21 cellular contexts compared by ENCODE assay signal in genomic region chr14:104434214-104435076, GRCh38.
A peak's percentile ranks its signal among the peaks of the same experiment; 100 is the strongest.
DNase-seq lines count a peak whose midpoint lies in the region; ATAC-seq and TF ChIP-seq lines count a peak whose summit lies in the region.
"Had no signal": no experiment of that assay in that cellular context is flagged by ENCODE, and none has a peak within 500 bp of the region (broad histone marks: within the 10 kb centered on the region; RNA-seq: fewer than 3 reads in every experiment).

No MANE protein-coding gene starts in this region.

- H2BK20ac ChIP-seq in H9 (ENCODE audit: low read depth, low read length, poor library complexity, severe bottlenecking): no peak overlapping the region

- H3K27me3 ChIP-seq in H9 (ENCODE audit: insufficient read depth, low read length): no peaks in the 10 kb centered on the region
- H3K27me3 ChIP-seq: transverse colon had no signal

- no peak overlapping the region for H4K5ac ChIP-seq in H9 (ENCODE audit: insufficient read length, low read depth, low read length)

- H2BK5ac ChIP-seq in H9 (ENCODE audit: insufficient read length, low read length): no peak overlapping the region

- no peaks in the 10 kb centered on the region for H3K9me3 Mint-ChIP-seq in activated naive CD8-positive, alpha-beta T cell treated with anti-CD3 and anti-CD28 coated beads, Interleukin-2, amount 10 ng/mL, durations not matched to agents 7 days and 5 days
- H3K9me3 Mint-ChIP-seq in activated naive CD8-positive, alpha-beta T cell treated with anti-CD3 and anti-CD28 coated beads for 36 hours: no peaks in the 10 kb centered on the region
- H3K9me3 Mint-ChIP-seq in H9 (no peaks in the 10 kb centered on the region), type B pancreatic cell (peaks cover 4% of the 10 kb centered on the region)
- H3K9me3 Mint-ChIP-seq: stimulated activated naive CD8-positive, alpha-beta T cell treated with anti-CD3 and anti-CD28 coated beads, Interleukin-15, Interleukin-2, amounts not matched to agents 100 ng/mL and 50 ng/mL, for 24 hours had no signal

- H2BK15ac ChIP-seq in H9 (ENCODE audit: low read depth, low read length): no peak overlapping the region

- no peaks in the 10 kb centered on the region for H3K4me1 Mint-ChIP-seq in activated naive CD8-positive, alpha-beta T cell treated with anti-CD3 and anti-CD28 coated beads, Interleukin-2, amount 10 ng/mL, durations not matched to agents 7 days and 5 days
- H3K4me1 Mint-ChIP-seq in activated naive CD8-positive, alpha-beta T cell treated with anti-CD3 and anti-CD28 coated beads for 36 hours: no peaks in the 10 kb centered on the region
- H3K4me1 Mint-ChIP-seq in H9 (peaks cover 6 to 11% of the 10 kb centered on the region in 2 experiments; a peak in 3 of 4 replicates), type B pancreatic cell (ENCODE audit: unreplicated experiment) (peaks cover 5% of the 10 kb centered on the region)

- no peak overlapping the region for H2BK120ac ChIP-seq in H9 (ENCODE audit: low read depth, low read length, poor library complexity, severe bottlenecking)

- no peak overlapping the region for H3K4ac ChIP-seq in H9 (ENCODE audit: low read depth, low read length)

- H2AFZ ChIP-seq in H9 (ENCODE audit: low read length): no peak overlapping the region

- TF ChIP-seq CTCF in H9 (conservative IDR thresholded peaks at IDR 0.05): no peak
- TF ChIP-seq CTCF in type B pancreatic cell (conservative IDR thresholded peaks at IDR 0.05): no peak

- H3K23ac ChIP-seq in H9 (ENCODE audit: insufficient read length, low read depth, low read length): no peak overlapping the region

- H3K79me1 ChIP-seq in H9 (ENCODE audit: insufficient read depth, low read depth, low read length, poor library complexity, severe bottlenecking): no peaks in the 10 kb centered on the region

- H2AK5ac ChIP-seq in H9 (ENCODE audit: insufficient read length, low read length): no peak overlapping the region

- no CpG with 5 or more reads among the region's 13 CpGs for WGBS in H9 (ENCODE audit: extremely low coverage, insufficient read length, low lambda C conversion rate)

- no peak for ATAC-seq in activated naive CD8-positive, alpha-beta T cell treated with anti-CD3 and anti-CD28 coated beads, Interleukin-2, amount 10 ng/mL, durations not matched to agents 7 days and 5 days (ENCODE audit: low read depth)
- ATAC-seq in left lobe of liver (no peak), GM21786 (IDR thresholded peaks at IDR 0.05; ENCODE audit: unreplicated experiment) (no peak)

- DNase-seq in activated naive CD8-positive, alpha-beta T cell treated with anti-CD3 and anti-CD28 coated beads, Interleukin-2, amount 10 ng/mL, durations not matched to agents 7 days and 5 days: no peak
- DNase-seq in activated naive CD8-positive, alpha-beta T cell treated with anti-CD3 and anti-CD28 coated beads for 36 hours: no peak
- DNase-seq in H9 (peak; percentile 12), left lobe of liver (ENCODE audit: low spot score) (peak; percentile 40), type B pancreatic cell (ENCODE audit: extremely low spot score, unreplicated experiment) (peak; percentile 52), NCI-H524 treated with DMSO at 0.1 percent for 48 hours (lab: John Stamatoyannopoulos, UW) (no peak), NCI-H1930 (lab: John Stamatoyannopoulos, UW) (no peak)
- DNase-seq: activated gamma-delta T cell; cerebellar nuclear complex; DND-41; effector memory CD4-positive, alpha-beta T cell; esophagus squamous epithelium; HFFc6; NCI-H1092 treated with DMSO at 0.1 percent for 48 hours; NCI-H2081 treated with DMSO at 0.1 percent for 48 hours; nephron progenitor cell; stimulated activated CD4-positive, alpha-beta T cell treated with anti-CD3 and anti-CD28 coated beads, Interleukin-4, amount 100 ng/mL, for 24 hours; transverse colon had no signal

- no peak overlapping the region for H4K8ac ChIP-seq in H9 (replicated peaks; ENCODE audit: insufficient read length, low read depth, low read length)

- H4K91ac ChIP-seq in H9 (ENCODE audit: insufficient read length, low read depth, low read length): no peak overlapping the region

- H3K36me3 Mint-ChIP-seq in activated naive CD8-positive, alpha-beta T cell treated with anti-CD3 and anti-CD28 coated beads, Interleukin-2, amount 10 ng/mL, durations not matched to agents 7 days and 5 days: no peaks in the 10 kb centered on the region
- no peaks in the 10 kb centered on the region for H3K36me3 Mint-ChIP-seq in activated naive CD8-positive, alpha-beta T cell treated with anti-CD3 and anti-CD28 coated beads for 36 hours
- H3K36me3 Mint-ChIP-seq in H9 (ENCODE audit: insufficient read depth in 1 of 3, low read depth in 3 of 3) (no peaks in the 10 kb centered on the region), type B pancreatic cell (no peaks in the 10 kb centered on the region)

- H3K14ac ChIP-seq in H9 (ENCODE audit: insufficient read depth, low read length): no peak overlapping the region

- H4K20me1 ChIP-seq in H9 (ENCODE audit: control insufficient read depth, insufficient read depth, insufficient read length): no peaks in the 10 kb centered on the region

- H3K56ac ChIP-seq in H9 (ENCODE audit: insufficient read length, low read depth, low read length): no peak overlapping the region

- no peaks in the 10 kb centered on the region for H3K9me3 ChIP-seq in H9 (ENCODE audit: control insufficient read depth, low read depth, low read length)
- H3K9me3 ChIP-seq: esophagus squamous epithelium, prostate gland, transverse colon had no signal

- POLR2A ChIA-PET in activated naive CD8-positive, alpha-beta T cell treated with anti-CD3 and anti-CD28 coated beads, Interleukin-2, amount 10 ng/mL, durations not matched to agents 7 days and 5 days (lab: Charles Lee): no interaction called here

- H3K27me3 Mint-ChIP-seq in activated naive CD8-positive, alpha-beta T cell treated with anti-CD3 and anti-CD28 coated beads, Interleukin-2, amount 10 ng/mL, durations not matched to agents 7 days and 5 days: no peaks in the 10 kb centered on the region
- H3K27me3 Mint-ChIP-seq in activated naive CD8-positive, alpha-beta T cell treated with anti-CD3 and anti-CD28 coated beads for 36 hours: no peaks in the 10 kb centered on the region
- peaks cover 2% of the 10 kb centered on the region; the same call in 1 of the 2 replicates for H3K27me3 Mint-ChIP-seq in H9 (ENCODE audit: low read depth)
- peaks cover 10% of the 10 kb centered on the region for H3K27me3 Mint-ChIP-seq in type B pancreatic cell
- H3K27me3 Mint-ChIP-seq: stimulated activated naive CD8-positive, alpha-beta T cell treated with anti-CD3 and anti-CD28 coated beads, Interleukin-15, Interleukin-2, amounts not matched to agents 100 ng/mL and 50 ng/mL, for 24 hours had no signal

- H3K4me3 Mint-ChIP-seq in activated naive CD8-positive, alpha-beta T cell treated with anti-CD3 and anti-CD28 coated beads, Interleukin-2, amount 10 ng/mL, durations not matched to agents 7 days and 5 days: no peak overlapping the region
- H3K4me3 Mint-ChIP-seq in activated naive CD8-positive, alpha-beta T cell treated with anti-CD3 and anti-CD28 coated beads for 36 hours: no peak overlapping the region
- H3K4me3 Mint-ChIP-seq in H9 (no peak overlapping the region), type B pancreatic cell (no peak overlapping the region)
- H3K4me3 Mint-ChIP-seq: HFFc6; nephron progenitor cell; stimulated activated naive CD8-positive, alpha-beta T cell treated with anti-CD3 and anti-CD28 coated beads, Interleukin-15, Interleukin-2, amounts not matched to agents 100 ng/mL and 50 ng/mL, for 24 hours had no signal

- H3K4me2 ChIP-seq in H9 (ENCODE audit: insufficient read depth, insufficient read length, low read length): no peak overlapping the region

- no peak overlapping the region for H2BK12ac ChIP-seq in H9 (ENCODE audit: insufficient read length, low read depth, low read length)

- peak overlapping the region; percentile 49 for H3K27ac Mint-ChIP-seq in activated naive CD8-positive, alpha-beta T cell treated with anti-CD3 and anti-CD28 coated beads, Interleukin-2, amount 10 ng/mL, durations not matched to agents 7 days and 5 days
- no peak overlapping the region for H3K27ac Mint-ChIP-seq in activated naive CD8-positive, alpha-beta T cell treated with anti-CD3 and anti-CD28 coated beads for 36 hours
- no peak overlapping the region; a peak in 1 of 7 replicates for H3K27ac Mint-ChIP-seq in H9
- H3K27ac Mint-ChIP-seq in type B pancreatic cell: no peak overlapping the region
- H3K27ac Mint-ChIP-seq: HFFc6; nephron progenitor cell; stimulated activated naive CD8-positive, alpha-beta T cell treated with anti-CD3 and anti-CD28 coated beads, Interleukin-15, Interleukin-2, amounts not matched to agents 100 ng/mL and 50 ng/mL, for 24 hours had no signal

- no peaks in the 10 kb centered on the region for H3K4me1 ChIP-seq in H9 (ENCODE audit: insufficient read depth, low read length)
- H3K4me1 ChIP-seq: prostate gland had no signal

- no peak overlapping the region for H3K27ac ChIP-seq in H9 (ENCODE audit: insufficient read length, low read depth, low read length)
- H3K27ac ChIP-seq: esophagus squamous epithelium, prostate gland, transverse colon had no signal

- H3K18ac ChIP-seq in H9 (ENCODE audit: insufficient read length, low read depth, low read length): no peak overlapping the region

- no peaks in the 10 kb centered on the region for H3K79me2 ChIP-seq in H9 (ENCODE audit: insufficient read depth, low read length)

- H3K23me2 ChIP-seq in H9 (ENCODE audit: insufficient read length, low read depth, low read length, poor library complexity, severe bottlenecking): no peaks in the 10 kb centered on the region

- no peak overlapping the region for H3T11ph ChIP-seq in H9 (ENCODE audit: low read length)

- no peak overlapping the region for H3K9ac ChIP-seq in H9 (ENCODE audit: extremely low read depth, insufficient read length, low read length)

Comparison
In these comparisons a context has a peak if more than half of its experiments do, and no peak if none do; other contexts are left out.
1. DNase-seq: peak in H9 (single experiment), left lobe of liver (single experiment) and type B pancreatic cell (single experiment); none in activated naive CD8-positive, alpha-beta T cell treated with anti-CD3 and anti-CD28 coated beads, Interleukin-2, amount 10 ng/mL, durations not matched to agents 7 days and 5 days (single experiment), activated naive CD8-positive, alpha-beta T cell treated with anti-CD3 and anti-CD28 coated beads for 36 hours (single experiment), NCI-H524 treated with DMSO at 0.1 percent for 48 hours (single experiment) and NCI-H1930 (0 of 2).